ENCODE assay signal across 27 cellular contexts in genomic region chr18:22047485-22047884, GRCh38.
"Had no signal": no experiment of that assay in that cellular context is flagged by ENCODE, and none has a peak within 500 bp of the region (broad histone marks: within the 10 kb centered on the region; RNA-seq: fewer than 3 reads in every experiment).

No MANE protein-coding gene starts in this region.

- FAIRE-seq: TTC549 had no signal

- H3K27me3 Mint-ChIP-seq: activated CD4-positive, alpha-beta memory T cell treated with anti-CD3 and anti-CD28 coated beads for 36 hours; activated CD4-positive, alpha-beta T cell treated with anti-CD3 and anti-CD28 coated beads, Interleukin-2, amount 10 ng/mL, durations not matched to agents 7 days and 5 days had no signal

- ATAC-seq: activated T-helper 17 cell treated with anti-CD3 and anti-CD28 coated beads, Interleukin-2, amount 50 U/mL, for 72 hours; Panc1; Right ventricle myocardium inferior; T-cell had no signal

- H3K27ac Mint-ChIP-seq: activated CD4-positive, alpha-beta memory T cell treated with anti-CD3 and anti-CD28 coated beads for 36 hours; activated CD4-positive, alpha-beta T cell treated with anti-CD3 and anti-CD28 coated beads, Interleukin-2, amount 10 ng/mL, durations not matched to agents 7 days and 5 days; activated naive CD4-positive, alpha-beta T cell treated with anti-CD3 and anti-CD28 coated beads for 36 hours; activated naive CD8-positive, alpha-beta T cell; activated T-helper 17 cell treated with anti-CD3 and anti-CD28 coated beads, Interleukin-2, amount 50 U/mL, for 72 hours; T-cell had no signal

- H3K36me3 Mint-ChIP-seq: activated CD4-positive, alpha-beta memory T cell treated with anti-CD3 and anti-CD28 coated beads for 36 hours; activated naive CD8-positive, alpha-beta T cell; T-cell had no signal

- H3K4me1 Mint-ChIP-seq: activated CD4-positive, alpha-beta T cell treated with anti-CD3 and anti-CD28 coated beads, Interleukin-2, amount 10 ng/mL, durations not matched to agents 7 days and 5 days; activated T-helper 17 cell treated with anti-CD3 and anti-CD28 coated beads, Interleukin-2, amount 50 U/mL, for 72 hours; T-cell had no signal

- H3K4me3 ChIP-seq: SK-N-MC had no signal

- H3K9me3 Mint-ChIP-seq: activated CD4-positive, alpha-beta memory T cell treated with anti-CD3 and anti-CD28 coated beads for 36 hours; activated CD4-positive, alpha-beta T cell treated with anti-CD3 and anti-CD28 coated beads, Interleukin-2, amount 10 ng/mL, durations not matched to agents 7 days and 5 days; activated naive CD4-positive, alpha-beta T cell treated with anti-CD3 and anti-CD28 coated beads for 36 hours; activated T-helper 17 cell treated with anti-CD3 and anti-CD28 coated beads, Interleukin-2, amount 50 U/mL, for 72 hours; T-cell had no signal

- H3K27ac ChIP-seq: SK-N-MC had no signal

- DNase-seq: activated CD4-positive, alpha-beta memory T cell treated with anti-CD3 and anti-CD28 coated beads for 36 hours; activated CD4-positive, alpha-beta T cell treated with anti-CD3 and anti-CD28 coated beads, Interleukin-2, amount 10 ng/mL, durations not matched to agents 7 days and 5 days; activated CD4-positive, CD25-positive, alpha-beta regulatory T cell; activated CD8-positive, alpha-beta memory T cell treated with anti-CD3 and anti-CD28 coated beads for 24 hours; activated gamma-delta T cell; activated naive CD4-positive, alpha-beta T cell treated with anti-CD3 and anti-CD28 coated beads for 36 hours; activated T-cell treated with anti-CD3 and anti-CD28 coated beads for 4 hours; activated T-cell treated with anti-CD3 and anti-CD28 coated beads, Interleukin-2, amount 50 U/mL, for 48 hours; amygdala; central memory CD4-positive, alpha-beta T cell; MM.1S; NCI-H1417; NCI-H1930; NCI-H2171; NCI-H226; NCI-H526; NCI-H82; RPMI8226; T-cell; T-helper 2 cell; T1000 had no signal

- H3K4me3 Mint-ChIP-seq: activated CD4-positive, alpha-beta memory T cell treated with anti-CD3 and anti-CD28 coated beads for 36 hours; activated CD4-positive, alpha-beta T cell treated with anti-CD3 and anti-CD28 coated beads, Interleukin-2, amount 10 ng/mL, durations not matched to agents 7 days and 5 days; activated naive CD4-positive, alpha-beta T cell treated with anti-CD3 and anti-CD28 coated beads for 36 hours; activated naive CD8-positive, alpha-beta T cell; activated T-helper 17 cell treated with anti-CD3 and anti-CD28 coated beads, Interleukin-2, amount 50 U/mL, for 72 hours; T-cell had no signal
